In genomic region chr12:19707948-19708409, GRCh38 we compare ENCODE assay signal across 12 cellular contexts.
DNase-seq lines count a peak whose midpoint lies in the region; ATAC-seq and TF ChIP-seq lines count a peak whose summit lies in the region.
"Had no signal": no experiment of that assay in that cellular context is flagged by ENCODE, and none has a peak within 500 bp of the region (broad histone marks: within the 10 kb centered on the region; RNA-seq: fewer than 3 reads in every experiment).

No MANE protein-coding gene starts in this region.

- intact Hi-C loops in posterior cingulate gyrus (cut with DNase I) = no loop called here

- ATAC-seq in DND-41 (ENCODE audit: insufficient read depth, low read depth) (no peak), HG02759 (IDR thresholded peaks at IDR 0.05; ENCODE audit: unreplicated experiment) (no peak)

- no peaks in the 10 kb centered on the region for H3K36me3 ChIP-seq in DND-41 (ENCODE audit: insufficient read depth, low read length)
- no peaks in the 10 kb centered on the region for H3K36me3 ChIP-seq in osteoblast (ENCODE audit: insufficient read depth, low read length)

- H3K4me2 ChIP-seq in DND-41 (ENCODE audit: insufficient read depth, low read length) = no peak overlapping the region
- no peak overlapping the region for H3K4me2 ChIP-seq in osteoblast (ENCODE audit: insufficient read depth, low read length)

- H2AFZ ChIP-seq in DND-41 (ENCODE audit: low read depth, low read length) = no peak overlapping the region
- H2AFZ ChIP-seq in osteoblast (ENCODE audit: low read length) = no peak overlapping the region

- H3K9me3 ChIP-seq in DND-41 (ENCODE audit: insufficient read depth, low read length, severe bottlenecking) (no peaks in the 10 kb centered on the region), osteoblast (ENCODE audit: low read depth, low read length) (no peaks in the 10 kb centered on the region)

- H4K20me1 ChIP-seq in DND-41 (ENCODE audit: insufficient read depth, low read length) (no peaks in the 10 kb centered on the region), osteoblast (ENCODE audit: insufficient read depth, low read length) (no peaks in the 10 kb centered on the region)

- peak; percentile 22 for TF ChIP-seq CTCF in DND-41 (IDR thresholded peaks at IDR 0.05; ENCODE audit: borderline replicate concordance, extremely low read depth, low read length, poor library complexity, severe bottlenecking)
- TF ChIP-seq CTCF in choroid plexus epithelial cell (conservative IDR thresholded peaks at IDR 0.05; ENCODE audit: low read depth, low read length) = no peak
- TF ChIP-seq CTCF in osteoblast (IDR thresholded peaks at IDR 0.05; ENCODE audit: extremely low read depth, low read depth, low read length) = peak; percentile 8

- no peaks in the 10 kb centered on the region for H3K4me1 ChIP-seq in DND-41 (ENCODE audit: insufficient read depth, low read length)
- H3K4me1 ChIP-seq in osteoblast (ENCODE audit: insufficient read depth, low read length) = peaks cover 26% of the 10 kb centered on the region

- H3K27ac ChIP-seq in DND-41 (ENCODE audit: low read length) (no peak overlapping the region), osteoblast (ENCODE audit: low read depth, low read length) (peak overlapping the region; percentile 12)
- H3K27ac ChIP-seq: HL-60 had no signal

- DNase-seq in DND-41 (no peak), MV-4-11 (lab: John Stamatoyannopoulos, UW) (peak; percentile 74), choroid plexus epithelial cell (ENCODE audit: low read depth) (peak; percentile 21), osteoblast (ENCODE audit: insufficient read length, low spot score, missing footprints) (no peak), DMS153 (lab: John Stamatoyannopoulos, UW) (no peak), posterior cingulate gyrus (no peak), amygdala (lab: John Stamatoyannopoulos, UW) (no peak)
- DNase-seq: DMS 273 treated with DMSO at 0.1 percent for 48 hours, NCI-H1048, small intestine had no signal

- H3K4me3 ChIP-seq in DND-41 (ENCODE audit: low read depth in 1 of 2, low read length in 2 of 2) (no peak overlapping the region), choroid plexus epithelial cell (ENCODE audit: low read depth, low read length) (no peak overlapping the region), osteoblast (ENCODE audit: insufficient read depth, low read length) (no peak overlapping the region)

- H3K79me2 ChIP-seq in DND-41 (ENCODE audit: insufficient read depth, low read length) = no peaks in the 10 kb centered on the region
- H3K79me2 ChIP-seq in osteoblast (ENCODE audit: insufficient read depth, low read length) = no peaks in the 10 kb centered on the region

- no peaks in the 10 kb centered on the region for H3K27me3 ChIP-seq in DND-41 (ENCODE audit: insufficient read depth, low read length, poor library complexity)
- no peaks in the 10 kb centered on the region for H3K27me3 ChIP-seq in osteoblast (ENCODE audit: insufficient read depth, low read length)

- no peak overlapping the region for H3K9ac ChIP-seq in DND-41 (ENCODE audit: low read depth, low read length)

Comparison
In these comparisons a context has a peak if more than half of its experiments do, and no peak if none do; other contexts are left out.
1. DNase-seq: peak in MV-4-11 (single experiment) and choroid plexus epithelial cell (single experiment); none in DND-41 (single experiment), osteoblast (single experiment), DMS153 (single experiment), posterior cingulate gyrus (0 of 10) and amygdala (0 of 56).